ENCODE assay signal across 8 cellular contexts in genomic region chr20:53865905-53866786, GRCh38.
DNase-seq lines count a peak whose midpoint lies in the region; ATAC-seq and TF ChIP-seq lines count a peak whose summit lies in the region.

No MANE protein-coding gene starts in this region.

- H3K23ac ChIP-seq in mesendoderm (ENCODE audit: low read length) = no peak overlapping the region

- peaks cover 0 to 55% (median 18%) of the 10 kb centered on the region in 4 donors for H3K4me1 ChIP-seq in Peyer's patch
- H3K4me1 ChIP-seq in mesendoderm (ENCODE audit: control insufficient read depth, low read depth, low read length) = peaks cover 7% of the 10 kb centered on the region
- H3K4me1 ChIP-seq in urinary bladder (ENCODE audit: insufficient read depth) = no peaks in the 10 kb centered on the region

- H3K4me3 ChIP-seq in GM12864 (ENCODE audit: low read depth, low read length) = peak overlapping the region; percentile 5; the same call in 1 of the 2 replicates
- H3K4me3 ChIP-seq in Peyer's patch = peak overlapping the region in 3 of 4 donors; percentile 1 to 9 (median 2)
- H3K4me3 ChIP-seq in mesendoderm (ENCODE audit: low read length) = no peak overlapping the region
- H3K4me3 ChIP-seq in urinary bladder (ENCODE audit: low read depth, low read length) = no peak overlapping the region

- no peak overlapping the region for H3K4me3 Mint-ChIP-seq in dendritic cell treated with granulocyte-macrophage colony-stimulating factor and Interleukin-4, amounts not matched to agents 40 ng/mL and 50 ng/mL, for 4 days

- H3K4ac ChIP-seq in mesendoderm (ENCODE audit: low read depth, low read length) = peak overlapping the region; percentile 94

- no peak for ATAC-seq in GM19324 (IDR thresholded peaks at IDR 0.05; ENCODE audit: low FRiP score, unreplicated experiment)

- H3K56ac ChIP-seq in mesendoderm (ENCODE audit: low read length) = peak overlapping the region; percentile 74

- peak; percentile 69 for DNase-seq in A172 (ENCODE audit: low spot score)
- DNase-seq in GM12864 (ENCODE audit: low read depth) = no peak
- DNase-seq in Peyer's patch = peak in 1 of 3 donors; percentile 30
- DNase-seq in mesendoderm = peak; percentile 93
- no peak for DNase-seq in activated CD4-positive, alpha-beta T cell treated with anti-CD3 and anti-CD28 coated beads, Interleukin-2, amount 50 U/mL, for 48 hours

- no peaks in the 10 kb centered on the region for H3K9me3 Mint-ChIP-seq in dendritic cell treated with granulocyte-macrophage colony-stimulating factor and Interleukin-4, amounts not matched to agents 40 ng/mL and 50 ng/mL, for 4 days

- H2AK5ac ChIP-seq in mesendoderm (ENCODE audit: low read length) = no peak overlapping the region

- H3K79me2 ChIP-seq in mesendoderm (ENCODE audit: control insufficient read depth, insufficient read depth, low read length) = no peaks in the 10 kb centered on the region

- peak overlapping the region; percentile 28 for H2BK15ac ChIP-seq in mesendoderm (replicated peaks; ENCODE audit: low read depth)

- TF ChIP-seq CTCF in GM12864 (IDR thresholded peaks at IDR 0.05; ENCODE audit: low read depth, low read length, missing control alignments) (no peak), Peyer's patch (IDR thresholded peaks at IDR 0.05) (no peak)

- TF ChIP-seq POLR2A in Peyer's patch (IDR thresholded peaks at IDR 0.05) = no peak

- peaks cover 43% of the 10 kb centered on the region for H3K4me1 Mint-ChIP-seq in dendritic cell treated with granulocyte-macrophage colony-stimulating factor and Interleukin-4, amounts not matched to agents 40 ng/mL and 50 ng/mL, for 4 days (ENCODE audit: low read depth)

- H3K18ac ChIP-seq in mesendoderm (ENCODE audit: low read length) = peak overlapping the region; percentile 53

- H3K27me3 Mint-ChIP-seq in dendritic cell treated with granulocyte-macrophage colony-stimulating factor and Interleukin-4, amounts not matched to agents 40 ng/mL and 50 ng/mL, for 4 days = no peaks in the 10 kb centered on the region

- H2BK120ac ChIP-seq in mesendoderm (ENCODE audit: low read depth, low read length) = peak overlapping the region; percentile 15

- peak overlapping the region; percentile 34 for H3K4me2 ChIP-seq in mesendoderm (ENCODE audit: low read length)

- H3K79me1 ChIP-seq in mesendoderm (ENCODE audit: low read length) = no peaks in the 10 kb centered on the region

- H3K27ac Mint-ChIP-seq in dendritic cell treated with granulocyte-macrophage colony-stimulating factor and Interleukin-4, amounts not matched to agents 40 ng/mL and 50 ng/mL, for 4 days = peak overlapping the region; percentile 39

- peak overlapping the region; percentile 94 for H2BK5ac ChIP-seq in mesendoderm (ENCODE audit: low read length)

- no peaks in the 10 kb centered on the region for H3K36me3 Mint-ChIP-seq in dendritic cell treated with granulocyte-macrophage colony-stimulating factor and Interleukin-4, amounts not matched to agents 40 ng/mL and 50 ng/mL, for 4 days (ENCODE audit: low read depth)

- no peaks in the 10 kb centered on the region for H3K27me3 ChIP-seq in Peyer's patch
- H3K27me3 ChIP-seq in mesendoderm (ENCODE audit: insufficient read depth, low read length, poor library complexity) = no peaks in the 10 kb centered on the region

- H3K9ac ChIP-seq in mesendoderm (ENCODE audit: low read length) = peak overlapping the region; percentile 42

- peak overlapping the region; percentile 57 for H4K8ac ChIP-seq in mesendoderm (ENCODE audit: low read depth, low read length)

- intact Hi-C loops in dendritic cell treated with granulocyte-macrophage colony-stimulating factor and Interleukin-4, amounts not matched to agents 40 ng/mL and 50 ng/mL, for 4 days (cut with micrococcal nuclease) = no loop called here

- WGBS in mesendoderm (ENCODE audit: extremely low coverage, insufficient coverage, low lambda C conversion rate) = no CpG with 5 or more reads among the region's 7 CpGs
- WGBS in urinary bladder = 9% methylated on average over 7 of the region's 7 CpGs

- H3K27ac ChIP-seq in Peyer's patch = peak overlapping the region; percentile 69 to 91 (median 78)
- peak overlapping the region; percentile 81 for H3K27ac ChIP-seq in mesendoderm (ENCODE audit: low read depth, low read length)
- peak overlapping the region; percentile 83 for H3K27ac ChIP-seq in urinary bladder (ENCODE audit: low read depth)

- H3K36me3 ChIP-seq in Peyer's patch (no peaks in the 10 kb centered on the region), mesendoderm (ENCODE audit: control insufficient read depth, insufficient read depth, low read length) (no peaks in the 10 kb centered on the region), urinary bladder (ENCODE audit: insufficient read depth) (no peaks in the 10 kb centered on the region)

- H3K9me3 ChIP-seq in Peyer's patch = no peaks in the 10 kb centered on the region

- no peak overlapping the region for H4K5ac ChIP-seq in mesendoderm (ENCODE audit: low read length)

Comparison
In these comparisons a context has a peak if more than half of its experiments do, and no peak if none do; other contexts are left out.
1. DNase-seq: peak in A172 (single experiment) and mesendoderm (single experiment); none in GM12864 (single experiment) and activated CD4-positive, alpha-beta T cell treated with anti-CD3 and anti-CD28 coated beads, Interleukin-2, amount 50 U/mL, for 48 hours (0 of 2).
2. H3K4me3 ChIP-seq: peak in GM12864 (single experiment) and Peyer's patch (3 of 4); none in mesendoderm (single experiment) and urinary bladder (single experiment).
3. Peak in every context shown above with its lines, with median percentiles within 50 percentile points of each other: H3K27ac ChIP-seq.